Comparison of ENCODE assay signal across 1 cellular context in the genomic region with DNA sequence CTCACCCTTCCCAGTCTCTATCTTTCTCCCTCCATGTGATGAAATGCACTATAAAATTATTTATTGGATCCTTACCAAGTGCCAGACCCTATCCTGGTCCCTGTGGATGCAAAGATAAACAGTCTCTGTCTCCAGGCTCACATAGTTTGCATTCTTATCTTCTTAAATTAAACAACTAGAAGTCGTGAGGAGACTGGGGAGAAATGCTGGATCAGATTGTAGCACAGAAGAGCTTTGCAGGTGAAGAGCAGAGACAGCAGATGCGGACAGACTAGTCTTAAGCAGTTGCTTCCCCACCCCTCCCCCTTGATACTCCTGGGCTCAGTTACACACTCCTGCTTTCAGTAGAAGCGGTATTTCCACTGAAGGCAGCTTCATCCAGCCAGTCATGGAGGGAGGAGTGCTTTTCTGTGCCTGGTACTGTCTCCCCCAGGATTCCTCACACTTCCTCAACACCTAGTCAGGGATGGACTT.
TF ChIP-seq lines count a peak whose summit lies in the region.

No MANE protein-coding gene starts in this region.

TF ChIP-seq in SK-N-SH, 30 proteins besides CTCF, POLR2A, EP300 and RAD21 (continued from another document):
- TF ChIP-seq, protein P1, sequence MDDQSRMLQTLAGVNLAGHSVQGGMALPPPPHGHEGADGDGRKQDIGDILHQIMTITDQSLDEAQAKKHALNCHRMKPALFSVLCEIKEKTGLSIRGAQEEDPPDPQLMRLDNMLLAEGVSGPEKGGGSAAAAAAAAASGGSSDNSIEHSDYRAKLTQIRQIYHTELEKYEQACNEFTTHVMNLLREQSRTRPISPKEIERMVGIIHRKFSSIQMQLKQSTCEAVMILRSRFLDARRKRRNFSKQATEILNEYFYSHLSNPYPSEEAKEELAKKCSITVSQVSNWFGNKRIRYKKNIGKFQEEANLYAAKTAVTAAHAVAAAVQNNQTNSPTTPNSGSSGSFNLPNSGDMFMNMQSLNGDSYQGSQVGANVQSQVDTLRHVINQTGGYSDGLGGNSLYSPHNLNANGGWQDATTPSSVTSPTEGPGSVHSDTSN (IDR thresholded peaks at IDR 0.05), result 0 out of 2 replicates have a peak, but pooled peaks have one; percentile 13
- no peak for TF ChIP-seq RXRA (IDR thresholded peaks at IDR 0.05; ENCODE audit: borderline replicate concordance, low read depth)
- TF ChIP-seq TCF12 (IDR thresholded peaks at IDR 0.05), result peak; percentile 38; the same call in 1 of the 2 replicates
